26 cellular contexts compared by ENCODE assay signal in genomic region chr11:124707813-124708212, GRCh38. TPM values are rescaled to one million over a fixed set of nuclear protein-coding genes. Genes with fewer than 3 reads are reported as not detected.
"Had no signal": no experiment of that assay in that cellular context is flagged by ENCODE, and none has a peak within 500 bp of the region (broad histone marks: within the 10 kb centered on the region; RNA-seq: fewer than 3 reads in every experiment).

No MANE protein-coding gene starts in this region.

- H3K9me3 ChIP-seq: adrenal gland, body of pancreas had no signal

- DNase-seq: activated CD4-positive, alpha-beta T cell treated with anti-CD3 and anti-CD28 coated beads, Interleukin-2, amount 10 ng/mL, durations not matched to agents 24 days and 14 days; activated CD4-positive, alpha-beta T cell treated with anti-CD3 and anti-CD28 coated beads, Interleukin-2, amount 50 U/mL, for 48 hours; activated CD8-positive, alpha-beta T cell treated with anti-CD3 and anti-CD28 coated beads, Interleukin-2, amount 10 ng/mL, durations not matched to agents 7 days and 5 days; activated gamma-delta T cell treated with Interleukin-2 at 50 U/mL for 16 hours; activated naive CD4-positive, alpha-beta T cell treated with anti-CD3 and anti-CD28 coated beads for 36 hours; activated T-cell treated with anti-CD3 and anti-CD28 coated beads, Interleukin-2, amount 50 U/mL, for 24 hours; adrenal gland; body of pancreas; NCI-H1105 treated with DMSO at 0.1 percent for 48 hours; NCI-H1436; NCI-H1694 treated with DMSO at 0.1 percent for 48 hours; NCI-H2029; NCI-H345; NCI-H510A; NCI-H526; NCI-H748 treated with DMSO at 0.1 percent for 48 hours; NK-92 treated with Interleukin-12 subunit alpha and Interleukin-12 subunit beta, amount 100 ng/mL, for 24 hours; SIG-M5 had no signal

- H3K27me3 ChIP-seq: adrenal gland, body of pancreas, breast epithelium had no signal

- H3K4me1 ChIP-seq: adrenal gland, body of pancreas, breast epithelium had no signal

- H3K27ac ChIP-seq: adrenal gland, body of pancreas, breast epithelium, KMS-11, RWPE1 had no signal

- ATAC-seq: activated CD8-positive, alpha-beta T cell treated with anti-CD3 and anti-CD28 coated beads, Interleukin-2, amount 10 ng/mL, durations not matched to agents 7 days and 5 days; activated naive CD4-positive, alpha-beta T cell treated with anti-CD3 and anti-CD28 coated beads, Interleukin-2, amount 50 U/mL, for 72 hours; body of pancreas; Right ventricle myocardium inferior had no signal

- H3K4me3 ChIP-seq: adrenal gland, body of pancreas, breast epithelium had no signal

- H3K36me3 ChIP-seq: adrenal gland, breast epithelium had no signal

RNA-seq across cellular contexts. Expression of gene NRGN, which starts 31.9 kb away (rescaled TPM):
- total RNA-seq: body of pancreas had no signal

RNA-seq across cellular contexts. Expression of gene VSIG2, which starts 44.2 kb away (rescaled TPM):
- total RNA-seq: activated CD8-positive, alpha-beta T cell treated with anti-CD3 and anti-CD28 coated beads, Interleukin-2, amount 10 ng/mL, durations not matched to agents 7 days and 5 days; activated naive CD4-positive, alpha-beta T cell treated with anti-CD3 and anti-CD28 coated beads, Interleukin-2, amount 50 U/mL, for 72 hours; MCF 10A; OCI-LY7; T-helper 1 cell treated with Interleukin-12 subunit alpha and Interleukin-12 subunit beta and Interleukin-4 antibody, amounts not matched to agents 30 ng/mL and 1 ng/mL, for 36 hours had no signal

RNA-seq across cellular contexts. Expression of gene ESAM, which starts 54.3 kb away (rescaled TPM):
- total RNA-seq: activated CD4-positive, alpha-beta T cell treated with anti-CD3 and anti-CD28 coated beads, Interleukin-2, amount 10 ng/mL, durations not matched to agents 24 days and 14 days had no signal
